11 cellular contexts compared by ENCODE assay signal in genomic region chr6:2038096-2038495, GRCh38.
DNase-seq lines count a peak whose midpoint lies in the region; ATAC-seq and TF ChIP-seq lines count a peak whose summit lies in the region.
"Had no signal": no experiment of that assay in that cellular context is flagged by ENCODE, and none has a peak within 500 bp of the region (broad histone marks: within the 10 kb centered on the region; RNA-seq: fewer than 3 reads in every experiment).

No MANE protein-coding gene starts in this region.

- H3K9me3 ChIP-seq in transverse colon, result no peaks in the 10 kb centered on the region

- intact Hi-C loops in activated CD4-positive, alpha-beta T cell treated with anti-CD3 and anti-CD28 coated beads, Interleukin-2, amount 10 ng/mL, durations not matched to agents 24 days and 14 days (cut with micrococcal nuclease), result no loop called here
- intact Hi-C loops in transverse colon (cut with DNase I; ENCODE audit: low total_unique reads), result no loop called here

- H3K4me3 ChIP-seq in choroid plexus epithelial cell (ENCODE audit: low read depth, low read length) (no peak overlapping the region), transverse colon (no peak overlapping the region)

- no peak overlapping the region for H3K27ac Mint-ChIP-seq in activated CD4-positive, alpha-beta T cell treated with anti-CD3 and anti-CD28 coated beads, Interleukin-2, amount 10 ng/mL, durations not matched to agents 24 days and 14 days
- H3K27ac Mint-ChIP-seq: B cell had no signal

- peak overlapping the region; percentile 28 for H3K4me3 Mint-ChIP-seq in activated CD4-positive, alpha-beta T cell treated with anti-CD3 and anti-CD28 coated beads, Interleukin-2, amount 10 ng/mL, durations not matched to agents 24 days and 14 days
- H3K4me3 Mint-ChIP-seq: B cell, neural crest cell had no signal

- H3K9me3 Mint-ChIP-seq in activated CD4-positive, alpha-beta T cell treated with anti-CD3 and anti-CD28 coated beads, Interleukin-2, amount 10 ng/mL, durations not matched to agents 24 days and 14 days, result no peaks in the 10 kb centered on the region
- H3K9me3 Mint-ChIP-seq: neural crest cell had no signal

- peaks cover 31% of the 10 kb centered on the region for H3K4me1 Mint-ChIP-seq in activated CD4-positive, alpha-beta T cell treated with anti-CD3 and anti-CD28 coated beads, Interleukin-2, amount 10 ng/mL, durations not matched to agents 24 days and 14 days
- H3K4me1 Mint-ChIP-seq: B cell had no signal

- peaks cover 1% of the 10 kb centered on the region for H3K36me3 Mint-ChIP-seq in activated CD4-positive, alpha-beta T cell treated with anti-CD3 and anti-CD28 coated beads, Interleukin-2, amount 10 ng/mL, durations not matched to agents 24 days and 14 days (ENCODE audit: low read depth)

- TF ChIP-seq CTCF in choroid plexus epithelial cell (conservative IDR thresholded peaks at IDR 0.05; ENCODE audit: low read depth, low read length) (no peak), transverse colon (IDR thresholded peaks at IDR 0.05) (no peak)

- H3K4me1 ChIP-seq in transverse colon, result no peaks in the 10 kb centered on the region

- TF ChIP-seq EP300 in transverse colon (IDR thresholded peaks at IDR 0.05; ENCODE audit: low read depth), result no peak

- peaks cover 12% of the 10 kb centered on the region for H3K27me3 Mint-ChIP-seq in activated CD4-positive, alpha-beta T cell treated with anti-CD3 and anti-CD28 coated beads, Interleukin-2, amount 10 ng/mL, durations not matched to agents 24 days and 14 days
- H3K27me3 Mint-ChIP-seq: B cell had no signal

- H3K36me3 ChIP-seq in transverse colon, result peaks cover 0 to 3% (median 0%) of the 10 kb centered on the region in 4 donors

- TF ChIP-seq POLR2A in transverse colon (IDR thresholded peaks at IDR 0.05), result no peak

- peak; percentile 6 for DNase-seq in stimulated activated CD4-positive, alpha-beta T cell treated with anti-CD3 and anti-CD28 coated beads, Interleukin-1b, Interleukin-23, amount 100 ng/mL, for 48 hours
- DNase-seq in stimulated activated CD4-positive, alpha-beta T cell treated with anti-CD3 and anti-CD28 coated beads, Interleukin-4, amount 100 ng/mL, for 4 hours, result no peak
- DNase-seq in activated CD4-positive, alpha-beta T cell treated with anti-CD3 and anti-CD28 coated beads, Interleukin-2, amount 10 ng/mL, durations not matched to agents 24 days and 14 days, result peak; percentile 86
- peak; percentile 26 for DNase-seq in choroid plexus epithelial cell (ENCODE audit: low read depth)
- DNase-seq in transverse colon, result peak; percentile 14
- no peak for DNase-seq in amniotic stem cell (lab: John Stamatoyannopoulos, UW)
- no peak for DNase-seq in midbrain (lab: John Stamatoyannopoulos, UW)

- no peaks in the 10 kb centered on the region for H3K27me3 ChIP-seq in transverse colon

- H3K27ac ChIP-seq in transverse colon, result no peak overlapping the region
- H3K27ac ChIP-seq: KMS-11 had no signal

- no peak for ATAC-seq in GM18517 (IDR thresholded peaks at IDR 0.05; ENCODE audit: unreplicated experiment)

- in situ Hi-C loops in transverse colon (cut with MboI; ENCODE audit: low pct_ligation_motif_present in 1 of 4, low pct_unique_long_range_greater_than_20kb in 1 of 4, low sequenced_read_pairs in 3 of 4), result no loop called here

- WGBS in transverse colon (ENCODE audit: low coverage in 1 of 2), 2 donors, result 85 to 88% methylated on average over 2 to 8 of the region's 8 CpGs

Comparison
In these comparisons a context has a peak if more than half of its experiments do, and no peak if none do; other contexts are left out.
1. DNase-seq: peak in stimulated activated CD4-positive, alpha-beta T cell treated with anti-CD3 and anti-CD28 coated beads, Interleukin-1b, Interleukin-23, amount 100 ng/mL, for 48 hours (single experiment), activated CD4-positive, alpha-beta T cell treated with anti-CD3 and anti-CD28 coated beads, Interleukin-2, amount 10 ng/mL, durations not matched to agents 24 days and 14 days (single experiment), choroid plexus epithelial cell (single experiment) and transverse colon (single experiment); none in stimulated activated CD4-positive, alpha-beta T cell treated with anti-CD3 and anti-CD28 coated beads, Interleukin-4, amount 100 ng/mL, for 4 hours (0 of 2), amniotic stem cell (single experiment) and midbrain (single experiment).